10 cellular contexts compared by ENCODE assay signal in genomic region chr19:48961673-48962028, GRCh38. TPM values are rescaled to one million over a fixed set of nuclear protein-coding genes. Genes with fewer than 3 reads are reported as not detected.
A peak's percentile ranks its signal among the peaks of the same experiment; 100 is the strongest.
DNase-seq lines count a peak whose midpoint lies in the region; ATAC-seq and TF ChIP-seq lines count a peak whose summit lies in the region.
"Had no signal": no experiment of that assay in that cellular context is flagged by ENCODE, and none has a peak within 500 bp of the region (broad histone marks: within the 10 kb centered on the region; RNA-seq: fewer than 3 reads in every experiment).

No MANE protein-coding gene starts in this region.

- CTCF ChIA-PET in MCF 10A (lab: Yijun Ruan, JAX): interaction anchor here (1.1 to 1.2 kb wide), 2 partner anchors 8 to 9 kb away, joined by 3 read pairs; no protein-coding TSS in a partner anchor

- no peak for TF ChIP-seq POLR2A in breast epithelium (IDR thresholded peaks at IDR 0.05)

- no peak overlapping the region for H3K27ac Mint-ChIP-seq in MCF 10A (ENCODE audit: low read depth, unreplicated experiment)

- H3K27ac ChIP-seq in breast epithelium (peak overlapping the region in 1 of 2 donors; percentile 93), ascending aorta (peak overlapping the region; percentile 89 to 96), muscle layer of duodenum (ENCODE audit: low read length) (peak overlapping the region; percentile 89), upper lobe of right lung (peak overlapping the region; percentile 95)

- no peaks in the 10 kb centered on the region for H3K27me3 Mint-ChIP-seq in MCF 10A (ENCODE audit: insufficient read depth, unreplicated experiment)
- H3K27me3 Mint-ChIP-seq: CD4-positive, alpha-beta memory T cell had no signal

- POLR2A ChIA-PET in MCF 10A (lab: Yijun Ruan, JAX): interaction anchor here (0.7 to 4.1 kb wide), 3 partner anchors 9 to 90 kb away, joined by 3 to 23 read pairs (median 4); partner anchors contain the start of genes GYS1, PPP1R15A and RUVBL2

- H3K4me1 ChIP-seq in breast epithelium (peaks cover 0 to 6% of the 10 kb centered on the region in 2 donors), ascending aorta (peaks cover 4 to 25% of the 10 kb centered on the region in 2 donors), muscle layer of duodenum (ENCODE audit: control insufficient read depth in 1 of 2, insufficient read depth in 2 of 2, low read length in 2 of 2) (peaks cover 9 to 24% of the 10 kb centered on the region in 2 donors), upper lobe of right lung (peaks cover 25% of the 10 kb centered on the region)

- peaks cover 70% of the 10 kb centered on the region for H3K36me3 Mint-ChIP-seq in MCF 10A (ENCODE audit: insufficient read depth, unreplicated experiment)

- peak overlapping the region; percentile 21 for H3K4me3 Mint-ChIP-seq in MCF 10A (ENCODE audit: unreplicated experiment)

- H3K36me3 ChIP-seq in breast epithelium (no peaks in the 10 kb centered on the region), ascending aorta (peaks cover 8 to 16% of the 10 kb centered on the region in 2 donors), muscle layer of duodenum (ENCODE audit: control insufficient read depth in 1 of 2, insufficient read depth in 2 of 2, low read length in 2 of 2) (peaks cover 7 to 20% of the 10 kb centered on the region in 2 donors), upper lobe of right lung (peaks cover 17% of the 10 kb centered on the region)

- H3K27me3 ChIP-seq in breast epithelium: no peaks in the 10 kb centered on the region
- no peaks in the 10 kb centered on the region for H3K27me3 ChIP-seq in ascending aorta
- H3K27me3 ChIP-seq in muscle layer of duodenum (ENCODE audit: low read depth, low read length): no peaks in the 10 kb centered on the region
- H3K27me3 ChIP-seq in upper lobe of right lung: no peaks in the 10 kb centered on the region

- intact Hi-C loops in MCF 10A (cut with micrococcal nuclease): no loop called here
- intact Hi-C loops in breast epithelium (cut with DNase I; ENCODE audit: low total_unique reads): no loop called here
- intact Hi-C loops in ascending aorta (cut with DNase I): no loop called here
- intact Hi-C loops in upper lobe of right lung (cut with DNase I): no loop called here

- H3K4me3 ChIP-seq in breast epithelium (no peak overlapping the region), ascending aorta (no peak overlapping the region), muscle layer of duodenum (ENCODE audit: low read depth in 1 of 2, low read length in 2 of 2) (no peak overlapping the region), upper lobe of right lung (no peak overlapping the region)

- TF ChIP-seq CTCF in MCF 10A (IDR thresholded peaks at IDR 0.05; ENCODE audit: unreplicated experiment) (no peak), breast epithelium (IDR thresholded peaks at IDR 0.05) (no peak), ascending aorta (IDR thresholded peaks at IDR 0.05) (no peak), upper lobe of right lung (IDR thresholded peaks at IDR 0.05) (no peak)

- DNase-seq in MCF 10A (ENCODE audit: unreplicated experiment) (no peak), breast epithelium (ENCODE audit: low spot score in 2 of 2) (no peak), ascending aorta (ENCODE audit: low spot score in 2 of 2) (no peak), upper lobe of right lung (peak; percentile 70), nucleus accumbens (lab: John Stamatoyannopoulos, UW) (no peak), NCI-H82 treated with DMSO at 0.1 percent for 48 hours (lab: John Stamatoyannopoulos, UW; ENCODE audit: unreplicated experiment) (no peak), kidney tubule cell (ENCODE audit: low spot score) (no peak)
- DNase-seq: CD4-positive, alpha-beta memory T cell had no signal

- H3K9me3 Mint-ChIP-seq in MCF 10A (ENCODE audit: unreplicated experiment): no peaks in the 10 kb centered on the region

- peaks cover 34% of the 10 kb centered on the region for H3K4me1 Mint-ChIP-seq in MCF 10A (ENCODE audit: insufficient read depth, unreplicated experiment)

- BruUV-seq in MCF 10A (replicated peaks; lab: Mats Ljungman, UMichigan): no TSS peak

- H3K9me3 ChIP-seq in breast epithelium (no peaks in the 10 kb centered on the region), ascending aorta (no peaks in the 10 kb centered on the region), muscle layer of duodenum (ENCODE audit: control insufficient read depth in 1 of 2, low read length in 2 of 2) (no peaks in the 10 kb centered on the region), upper lobe of right lung (no peaks in the 10 kb centered on the region)

- ATAC-seq in upper lobe of right lung: no peak

RNA-seq across cellular contexts. Expression of gene FTL, which starts 3.5 kb away (rescaled TPM):
- total RNA-seq in MCF 10A (2022): 275 and 390 TPM in 2 replicates
- over 10,000 TPM in 1 of 3 donors, 1,000 to 10,000 TPM in 2; 3,861 to 12,429 (median 4,028) TPM for total RNA-seq in breast epithelium
- total RNA-seq in ascending aorta: 7,736 TPM
- total RNA-seq in upper lobe of right lung: 7,346 TPM

RNA-seq across cellular contexts. Expression of gene BAX, which starts 7.0 kb away (rescaled TPM):
- total RNA-seq in MCF 10A (2022) (130 and 152 TPM in 2 replicates), breast epithelium (10 to 100 TPM; 34.2 to 56.0 (median 36.0) TPM), ascending aorta (182 TPM), upper lobe of right lung (127 TPM)

RNA-seq across cellular contexts. Expression of gene DHDH, which starts 28.2 kb away (rescaled TPM):
- total RNA-seq in MCF 10A (2022) (not detected in 2 replicates), breast epithelium (1 to 10 TPM in 1 of 3 donors, under 1 TPM in 1, not detected in 1; 0.96 to 1.3 TPM), ascending aorta (not detected), upper lobe of right lung (3.0 TPM)
- total RNA-seq: LHCN-M2 had no signal

RNA-seq across cellular contexts. Expression of gene GYS1, which starts 31.5 kb away (rescaled TPM):
- total RNA-seq in MCF 10A (2022) (29.7 and 42.7 TPM in 2 replicates), breast epithelium (10 to 100 TPM; 24.0 to 26.4 (median 24.6) TPM), ascending aorta (21.8 TPM), upper lobe of right lung (35.1 TPM)

RNA-seq across cellular contexts. Expression of gene RUVBL2, which starts 32.0 kb away (rescaled TPM):
- total RNA-seq in MCF 10A (2022) (126 and 156 TPM in 2 replicates), breast epithelium (100 to 1,000 TPM in 1 of 3 donors, 10 to 100 TPM in 2; 74.1 to 104 (median 84.0) TPM), ascending aorta (106 TPM), upper lobe of right lung (37.6 TPM)
